Comparison of ENCODE assay signal across 17 cellular contexts in the genomic region with DNA sequence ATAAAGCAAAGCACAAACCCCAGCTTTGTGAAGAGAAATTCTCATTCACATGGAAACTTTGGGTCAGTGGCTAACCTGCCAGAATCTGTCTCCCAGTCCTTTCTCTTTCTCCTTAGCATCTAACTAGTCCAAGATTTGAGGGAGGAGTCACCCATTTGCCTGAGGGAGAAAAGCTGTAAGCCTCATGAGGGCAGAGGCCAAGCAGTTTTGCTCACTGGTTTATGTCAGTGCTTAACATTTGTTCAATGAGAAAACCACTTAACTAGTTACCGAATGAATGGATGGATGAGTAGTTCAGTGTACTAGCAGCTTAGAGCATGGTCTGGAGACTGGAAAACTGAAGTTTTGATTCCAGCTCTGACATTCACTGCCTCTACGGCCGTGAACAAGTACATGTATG. TPM values are rescaled to one million over a fixed set of nuclear protein-coding genes. Genes with fewer than 3 reads are reported as not detected.
A peak's percentile ranks its signal among the peaks of the same experiment; 100 is the strongest.
DNase-seq lines count a peak whose midpoint lies in the region; ATAC-seq and TF ChIP-seq lines count a peak whose summit lies in the region.
"Had no signal": no experiment of that assay in that cellular context is flagged by ENCODE, and none has a peak within 500 bp of the region (broad histone marks: within the 10 kb centered on the region; RNA-seq: fewer than 3 reads in every experiment).

No MANE protein-coding gene starts in this region.

- no peaks in the 10 kb centered on the region for H3K27me3 ChIP-seq in left lung
- no peaks in the 10 kb centered on the region for H3K27me3 ChIP-seq in transverse colon
- H3K27me3 ChIP-seq: cardiac muscle cell, hepatocyte had no signal

- POLR2A ChIA-PET in activated CD4-positive, alpha-beta memory T cell treated with anti-CD3 and anti-CD28 coated beads for 36 hours (lab: Charles Lee), result interaction anchor here (0.6 to 3.6 kb wide), 10 partner anchors 10 to 366 kb away, joined by 3 to 14 read pairs (median 4); no protein-coding TSS in a partner anchor

- no peak overlapping the region for H3K4me3 ChIP-seq in left lung
- H3K4me3 ChIP-seq in transverse colon, result no peak overlapping the region
- H3K4me3 ChIP-seq: cardiac muscle cell, hepatocyte had no signal

- CTCF ChIA-PET in activated CD4-positive, alpha-beta memory T cell treated with anti-CD3 and anti-CD28 coated beads for 36 hours (lab: Charles Lee), result interaction anchor here (1.2 to 1.4 kb wide), 3 partner anchors 31 to 204 kb away, joined by 3 to 9 read pairs (median 4); a partner anchor contains a TSS

- in situ Hi-C loops in transverse colon (cut with MboI; ENCODE audit: low pct_ligation_motif_present in 1 of 4, low pct_unique_long_range_greater_than_20kb in 1 of 4, low sequenced_read_pairs in 3 of 4), result no loop called here

- no peak for DNase-seq in activated naive CD8-positive, alpha-beta T cell treated with anti-CD3 and anti-CD28 coated beads for 36 hours
- DNase-seq in activated CD4-positive, alpha-beta memory T cell treated with anti-CD3 and anti-CD28 coated beads for 36 hours, result peak; percentile 38
- no peak for DNase-seq in left lung
- DNase-seq in transverse colon, result no peak
- no peak for DNase-seq in NCI-H82 treated with DMSO at 0.1 percent for 48 hours (lab: John Stamatoyannopoulos, UW; ENCODE audit: unreplicated experiment)
- DNase-seq in NCI-H1105 treated with DMSO at 0.1 percent for 48 hours (lab: John Stamatoyannopoulos, UW), result no peak
- DNase-seq: activated CD4-positive, CD25-positive, alpha-beta regulatory T cell treated with anti-CD3 and anti-CD28 coated beads, Interleukin-2, amount 50 U/mL, for 72 hours; activated gamma-delta T cell treated with Interleukin-2 at 50 U/mL for 16 hours; left colon; SK-N-SH had no signal

- TF ChIP-seq CTCF in left lung (IDR thresholded peaks at IDR 0.05) (no peak), transverse colon (IDR thresholded peaks at IDR 0.05) (no peak)

- peaks cover 28% of the 10 kb centered on the region for H3K4me1 Mint-ChIP-seq in activated naive CD8-positive, alpha-beta T cell (ENCODE audit: low read depth)
- peaks cover 23% of the 10 kb centered on the region for H3K4me1 Mint-ChIP-seq in activated naive CD8-positive, alpha-beta T cell treated with anti-CD3 and anti-CD28 coated beads for 36 hours
- peaks cover 85% of the 10 kb centered on the region for H3K4me1 Mint-ChIP-seq in activated CD4-positive, alpha-beta memory T cell treated with anti-CD3 and anti-CD28 coated beads for 36 hours (ENCODE audit: low read depth)

- 60% methylated on average over 3 of the region's 3 CpGs; no CpG with 5 or more reads in 1 of the 2 donors for WGBS in transverse colon (ENCODE audit: low coverage in 1 of 2), 2 donors

- H3K27ac ChIP-seq in left lung (peak overlapping the region; percentile 70 to 81), transverse colon (peak overlapping the region; percentile 81 to 84 (median 83))
- H3K27ac ChIP-seq: cardiac muscle cell, hepatocyte, HL-60 had no signal

- H3K27ac Mint-ChIP-seq in activated naive CD8-positive, alpha-beta T cell, result peak overlapping the region; percentile 85
- no peak overlapping the region for H3K27ac Mint-ChIP-seq in activated naive CD8-positive, alpha-beta T cell treated with anti-CD3 and anti-CD28 coated beads for 36 hours
- H3K27ac Mint-ChIP-seq in activated CD4-positive, alpha-beta memory T cell treated with anti-CD3 and anti-CD28 coated beads for 36 hours, result peak overlapping the region; percentile 98
- H3K27ac Mint-ChIP-seq: type B pancreatic cell had no signal

- intact Hi-C loops in activated CD4-positive, alpha-beta memory T cell treated with anti-CD3 and anti-CD28 coated beads for 36 hours (cut with micrococcal nuclease), result loop anchor here (1.0 to 10.0 kb wide), 13 partner anchors 11 to 357 kb away; a partner anchor contains a TSS
- intact Hi-C loops in left lung (cut with DNase I) (no loop called here), transverse colon (cut with DNase I; ENCODE audit: low total_unique reads) (no loop called here)

- H3K36me3 ChIP-seq in left lung (peaks cover 0 to 16% of the 10 kb centered on the region in 2 donors), transverse colon (no peaks in the 10 kb centered on the region)

- no peaks in the 10 kb centered on the region for H3K9me3 Mint-ChIP-seq in activated naive CD8-positive, alpha-beta T cell (ENCODE audit: low read depth)
- H3K9me3 Mint-ChIP-seq in activated naive CD8-positive, alpha-beta T cell treated with anti-CD3 and anti-CD28 coated beads for 36 hours, result no peaks in the 10 kb centered on the region
- H3K9me3 Mint-ChIP-seq in activated CD4-positive, alpha-beta memory T cell treated with anti-CD3 and anti-CD28 coated beads for 36 hours, result peaks cover 4% of the 10 kb centered on the region
- H3K9me3 Mint-ChIP-seq: type B pancreatic cell had no signal

- no peaks in the 10 kb centered on the region for H3K9me3 ChIP-seq in left lung
- H3K9me3 ChIP-seq in transverse colon, result no peaks in the 10 kb centered on the region
- H3K9me3 ChIP-seq: SK-N-SH had no signal

- no peak for TF ChIP-seq EP300 in transverse colon (IDR thresholded peaks at IDR 0.05; ENCODE audit: low read depth)

- no peaks in the 10 kb centered on the region for H3K27me3 Mint-ChIP-seq in activated naive CD8-positive, alpha-beta T cell
- no peaks in the 10 kb centered on the region for H3K27me3 Mint-ChIP-seq in activated naive CD8-positive, alpha-beta T cell treated with anti-CD3 and anti-CD28 coated beads for 36 hours
- H3K27me3 Mint-ChIP-seq in activated CD4-positive, alpha-beta memory T cell treated with anti-CD3 and anti-CD28 coated beads for 36 hours, result no peaks in the 10 kb centered on the region

- TF ChIP-seq POLR2A in transverse colon (IDR thresholded peaks at IDR 0.05), result no peak

- ATAC-seq in left lung (no peak), HG02870 (IDR thresholded peaks at IDR 0.05; ENCODE audit: unreplicated experiment) (no peak)
- ATAC-seq: HCT116, left colon had no signal

- no peak overlapping the region for H3K4me3 Mint-ChIP-seq in activated naive CD8-positive, alpha-beta T cell
- no peak overlapping the region for H3K4me3 Mint-ChIP-seq in activated naive CD8-positive, alpha-beta T cell treated with anti-CD3 and anti-CD28 coated beads for 36 hours
- peak overlapping the region; percentile 65 for H3K4me3 Mint-ChIP-seq in activated CD4-positive, alpha-beta memory T cell treated with anti-CD3 and anti-CD28 coated beads for 36 hours
- H3K4me3 Mint-ChIP-seq: type B pancreatic cell had no signal

- peaks cover 26 to 52% of the 10 kb centered on the region in 2 donors for H3K4me1 ChIP-seq in left lung
- H3K4me1 ChIP-seq in transverse colon, result peaks cover 33 to 54% (median 40%) of the 10 kb centered on the region in 4 donors

- H3K36me3 Mint-ChIP-seq in activated naive CD8-positive, alpha-beta T cell, result peaks cover 2% of the 10 kb centered on the region
- H3K36me3 Mint-ChIP-seq in activated naive CD8-positive, alpha-beta T cell treated with anti-CD3 and anti-CD28 coated beads for 36 hours, result no peaks in the 10 kb centered on the region
- H3K36me3 Mint-ChIP-seq in activated CD4-positive, alpha-beta memory T cell treated with anti-CD3 and anti-CD28 coated beads for 36 hours, result peaks cover 34% of the 10 kb centered on the region

RNA-seq across cellular contexts. Expression of a gene that starts 36.0 kb away (rescaled TPM):
- total RNA-seq in activated naive CD8-positive, alpha-beta T cell treated with anti-CD3 and anti-CD28 coated beads for 36 hours, result 1 to 10 TPM; 2.8 to 3.5 TPM
- total RNA-seq in activated CD4-positive, alpha-beta memory T cell treated with anti-CD3 and anti-CD28 coated beads for 36 hours, result 100 to 1,000 TPM; 107 to 111 TPM
- total RNA-seq in left lung (10 to 100 TPM; 17.1 to 20.8 TPM), transverse colon (10 to 100 TPM in 3 of 4 donors, 1 to 10 TPM in 1; 4.0 to 28.1 (median 15.1) TPM)
